ENCODE assay signal across 21 cellular contexts in the genomic region with DNA sequence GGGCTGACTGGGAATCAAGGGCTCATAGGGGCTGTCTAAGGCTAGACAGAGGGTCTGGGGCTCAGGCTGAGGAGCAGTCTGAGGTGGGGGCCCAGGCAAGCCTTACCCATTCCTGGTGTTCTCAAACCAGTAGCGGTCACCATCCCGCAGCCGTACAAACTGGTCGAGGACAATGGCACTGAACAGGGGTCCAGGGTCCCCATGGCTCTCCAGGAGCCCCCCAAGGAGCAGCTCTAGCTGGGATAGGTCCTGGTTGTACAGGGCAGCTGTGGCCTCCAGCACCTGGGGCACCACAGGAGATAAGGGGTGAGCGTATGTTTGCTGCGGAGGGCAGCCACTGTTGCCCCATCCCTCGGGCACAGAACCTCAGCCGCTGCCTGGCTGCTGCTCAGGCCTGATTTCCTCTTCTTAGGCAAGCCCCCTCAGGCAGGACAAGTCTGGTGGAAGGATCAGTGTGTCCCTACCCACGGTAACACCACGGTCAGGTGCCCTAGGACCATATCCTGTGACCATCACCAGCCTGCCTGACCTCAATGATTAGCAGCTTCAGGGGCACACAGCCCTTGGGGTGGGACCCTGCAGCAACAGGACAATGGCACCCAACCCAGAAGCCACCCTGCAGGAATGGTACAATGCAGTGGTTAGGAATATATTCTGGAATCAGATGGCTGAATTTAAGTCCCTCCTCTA. TPM values are rescaled to one million over a fixed set of nuclear protein-coding genes. Genes with fewer than 3 reads are reported as not detected.
DNase-seq lines count a peak whose midpoint lies in the region; ATAC-seq, FAIRE-seq and TF ChIP-seq lines count a peak whose summit lies in the region.
"Had no signal": no experiment of that assay in that cellular context is flagged by ENCODE, and none has a peak within 500 bp of the region (broad histone marks: within the 10 kb centered on the region; RNA-seq: fewer than 3 reads in every experiment).

No MANE protein-coding gene starts in this region.

- POLR2A ChIA-PET in H1 (lab: Charles Lee; ENCODE audit: partially characterized antibody): no interaction called here
- POLR2A ChIA-PET in PC-3 (lab: Charles Lee; ENCODE audit: unreplicated experiment): no interaction called here

- no TSS peak for BruUV-seq in PC-3 (replicated peaks; lab: Mats Ljungman, UMichigan)

- H3K9me3 ChIP-seq in H1 (ENCODE audit: insufficient read depth in 2 of 2, low read depth in 1 of 2, low read length in 1 of 2) (no peaks in the 10 kb centered on the region; a peak in 1 of 4 replicates), upper lobe of right lung (no peaks in the 10 kb centered on the region), PC-3 (ENCODE audit: low read length) (no peaks in the 10 kb centered on the region)
- H3K9me3 ChIP-seq: A549, Caco-2 had no signal

- H3K9ac ChIP-seq in H1 (replicated peaks in 1 of 4; ENCODE audit: extremely low read depth in 1 of 4, low read depth in 3 of 4, low read length in 3 of 4) (no peak overlapping the region), PC-3 (ENCODE audit: low read length) (no peak overlapping the region)

- TF ChIP-seq RAD21 in H1 (IDR thresholded peaks at IDR 0.05 in 1 of 2, conservative IDR thresholded peaks at IDR 0.05 in 1 of 2; ENCODE audit: low read depth in 2 of 2, low read length in 2 of 2): no peak

- no peak overlapping the region for H4K5ac ChIP-seq in H1 (ENCODE audit: insufficient read length, low read depth, low read length)

- intact Hi-C loops in posterior vena cava (cut with DNase I) (no loop called here), upper lobe of right lung (cut with DNase I) (no loop called here), PC-3 (cut with micrococcal nuclease) (no loop called here)

- H2BK15ac ChIP-seq in H1 (ENCODE audit: low read length): no peak overlapping the region

- H3K27me3 ChIP-seq in H1 (replicated peaks in 1 of 4; ENCODE audit: control insufficient read depth in 3 of 4, extremely low read depth in 1 of 4, insufficient read depth in 3 of 4, low read length in 3 of 4) (peaks cover 35 to 50% (median 41%) of the 10 kb centered on the region in 4 experiments), upper lobe of right lung (peaks cover 37% of the 10 kb centered on the region), PC-3 (ENCODE audit: low read length) (peaks cover 17% of the 10 kb centered on the region)

- no peak for TF ChIP-seq CTCF in H1 (IDR thresholded peaks at IDR 0.05; ENCODE audit: control extremely low read depth in 1 of 3, insufficient read depth in 1 of 3, low read depth in 1 of 3, low read length in 3 of 3)
- TF ChIP-seq CTCF in upper lobe of right lung (IDR thresholded peaks at IDR 0.05): no peak
- TF ChIP-seq CTCF in PC-3 (conservative IDR thresholded peaks at IDR 0.05; ENCODE audit: low read depth, low read length): no peak

- no peaks in the 10 kb centered on the region for H3K79me2 ChIP-seq in H1 (ENCODE audit: control insufficient read depth in 1 of 2, insufficient read depth in 2 of 2, low read length in 2 of 2)
- H3K79me2 ChIP-seq in PC-3 (ENCODE audit: low read length): no peaks in the 10 kb centered on the region

- H4K91ac ChIP-seq in H1 (replicated peaks; ENCODE audit: insufficient read length, low read length): no peak overlapping the region

- peaks cover 0 to 14% (median 9%) of the 10 kb centered on the region in 4 experiments; a peak in 5 of 7 replicates for H3K4me1 ChIP-seq in H1 (replicated peaks in 1 of 4; ENCODE audit: control insufficient read depth in 3 of 4, insufficient read depth in 4 of 4, low read length in 3 of 4)
- H3K4me1 ChIP-seq in upper lobe of right lung: peaks cover 11% of the 10 kb centered on the region
- H3K4me1 ChIP-seq in PC-3 (ENCODE audit: insufficient read depth, low read length): no peaks in the 10 kb centered on the region
- H3K4me1 ChIP-seq: A549, Caco-2 had no signal

- no peak overlapping the region for H3K4me3 ChIP-seq in H1 (ENCODE audit: extremely low read depth in 1 of 4, insufficient read depth in 2 of 4, low read depth in 3 of 4, low read length in 4 of 4)
- H3K4me3 ChIP-seq in upper lobe of right lung: no peak overlapping the region
- no peak overlapping the region for H3K4me3 ChIP-seq in PC-3 (ENCODE audit: low read length)
- H3K4me3 ChIP-seq: A549 had no signal

- no peak overlapping the region for H3K23ac ChIP-seq in H1 (ENCODE audit: insufficient read length)

- ATAC-seq in upper lobe of right lung: no peak
- no peak for ATAC-seq in PC-3
- ATAC-seq in GM21447 (IDR thresholded peaks at IDR 0.05; ENCODE audit: unreplicated experiment): no peak
- no peak for ATAC-seq in HG02763 (IDR thresholded peaks at IDR 0.05; ENCODE audit: unreplicated experiment)
- ATAC-seq: A549, HepG2 had no signal

- H4K8ac ChIP-seq in H1 (ENCODE audit: extremely low read depth, insufficient read depth, low read length): no peak overlapping the region

- DNase-seq in activated effector memory CD4-positive, alpha-beta T cell treated with anti-CD3 and anti-CD28 coated beads, Interleukin-2, amount 50 U/mL, for 16 hours: peak; percentile 49
- DNase-seq in activated effector memory CD4-positive, alpha-beta T cell treated with Interleukin-2 at 50 U/mL for 16 hours: no peak
- no peak for DNase-seq in H1 (ENCODE audit: low read depth in 1 of 2, low spot score in 2 of 2)
- peak; percentile 72 for DNase-seq in posterior vena cava (ENCODE audit: low spot score)
- DNase-seq in upper lobe of right lung: peak; percentile 49
- no peak for DNase-seq in PC-3
- DNase-seq: AML-193, Caco-2, HCEC 1CT had no signal

- H2BK12ac ChIP-seq in H1 (ENCODE audit: low read depth, low read length): no peak overlapping the region

- H2AK5ac ChIP-seq in H1 (ENCODE audit: low read depth, low read length): peak overlapping the region; percentile 45; the same call in 1 of the 2 replicates

- no peak overlapping the region for H3K18ac ChIP-seq in H1 (ENCODE audit: extremely low read depth, low read length)

- H3K14ac ChIP-seq in H1 (ENCODE audit: insufficient read length): no peak overlapping the region

- H3K4me2 ChIP-seq in H1 (ENCODE audit: insufficient read depth in 1 of 2, low read depth in 2 of 2, low read length in 2 of 2): no peak overlapping the region
- no peak overlapping the region for H3K4me2 ChIP-seq in PC-3 (ENCODE audit: low read length)
- H3K4me2 ChIP-seq: A549 had no signal

- H3K79me1 ChIP-seq in H1 (ENCODE audit: low read depth, low read length): no peaks in the 10 kb centered on the region

- WGBS in H1 (ENCODE audit: extremely low coverage in 1 of 2, insufficient coverage in 1 of 2, insufficient read length in 1 of 2, insufficient replicate concordance in 2 of 2, low coverage in 1 of 2, low lambda C conversion rate in 2 of 2, missing lambda C conversion rate in 1 of 2), 2 experiments: 93% methylated on average over 10 of the region's 10 CpGs; no CpG with 5 or more reads in 1 of the 2 experiments

- peaks cover 4% of the 10 kb centered on the region; the same call in 1 of the 2 replicates for H3K23me2 ChIP-seq in H1 (ENCODE audit: low read depth, low read length)

- H2AFZ ChIP-seq in H1 (ENCODE audit: low read length) (no peak overlapping the region), PC-3 (ENCODE audit: low read length) (no peak overlapping the region)

- no peak overlapping the region for H3K56ac ChIP-seq in H1 (replicated peaks; ENCODE audit: insufficient read length, low read depth, low read length)

- FAIRE-seq in H1 (lab: Jason Lieb, UNC): no peak
- FAIRE-seq: A549, D721Med, G401.6, GM12891, HepG2 had no signal

- H3F3A ChIP-seq in PC-3 (ENCODE audit: low read length, unreplicated experiment): no peaks in the 10 kb centered on the region

- no peak overlapping the region for H2BK20ac ChIP-seq in H1 (ENCODE audit: low read length)

- no peak for TF ChIP-seq POLR2A in H1 (IDR thresholded peaks at IDR 0.05; ENCODE audit: control extremely low read depth in 1 of 2, low read depth in 2 of 2, low read length in 2 of 2)

- no peak overlapping the region for H2BK120ac ChIP-seq in H1 (replicated peaks; ENCODE audit: low read depth, low read length)

- H3K36me3 ChIP-seq in H1 (ENCODE audit: control insufficient read depth in 2 of 4, insufficient read depth in 4 of 4, low read length in 3 of 4) (peaks cover 0 to 3% (median 0%) of the 10 kb centered on the region in 4 experiments; a peak in 1 of 8 replicates), upper lobe of right lung (no peaks in the 10 kb centered on the region), PC-3 (ENCODE audit: low read depth, low read length) (no peaks in the 10 kb centered on the region)

- H3K4ac ChIP-seq in H1 (replicated peaks; ENCODE audit: insufficient read length, low read depth, low read length): no peak overlapping the region

- peaks cover 3 to 11% of the 10 kb centered on the region in 2 experiments for H4K20me1 ChIP-seq in H1 (replicated peaks in 1 of 2; ENCODE audit: control insufficient read depth in 1 of 2, insufficient read depth in 2 of 2, low read length in 2 of 2)
- H4K20me1 ChIP-seq in PC-3 (ENCODE audit: low read length): no peaks in the 10 kb centered on the region

- H3K27ac ChIP-seq in H1 (ENCODE audit: low read depth, low read length): no peak overlapping the region
- H3K27ac ChIP-seq in upper lobe of right lung: no peak overlapping the region
- no peak overlapping the region for H3K27ac ChIP-seq in PC-3 (ENCODE audit: low read length)
- H3K27ac ChIP-seq: 22Rv1, A549, C4-2B had no signal

- 0 out of 2 replicates have a peak overlapping the region, but pooled peaks have one; percentile 8 for H2BK5ac ChIP-seq in H1 (ENCODE audit: low read depth, low read length)

- CTCF ChIA-PET in H1 (lab: Charles Lee; ENCODE audit: partially characterized antibody): interaction anchor here (3.3 kb wide), 1 partner anchor 10 kb away, joined by 22 read pairs; no protein-coding TSS in a partner anchor
- CTCF ChIA-PET in PC-3 (lab: Charles Lee): no interaction called here

- H3K9me2 ChIP-seq in PC-3 (replicated peaks; ENCODE audit: low read length): no peaks in the 10 kb centered on the region

- TF ChIP-seq EP300 in H1 (IDR thresholded peaks at IDR 0.05; ENCODE audit: borderline replicate concordance in 1 of 2, low read depth in 2 of 2, low read length in 2 of 2): no peak

RNA-seq across cellular contexts. Expression of gene DUOX2, which starts 5.9 kb away (rescaled TPM):
- total RNA-seq in H1 (2021; fragmentation: NEBNext Ultra II Directional; extraction: Animal tissue kit (Norgen Biotek cat#: 25700)): not detected in 2 replicates
- 0.08 and 0.31 TPM in 2 replicates for polyA plus RNA-seq in H1 (2011; rRNA removed)
- 0.03 TPM for polyA plus RNA-seq in H1 (2011; cell fraction: cytosol; rRNA removed)
- polyA plus RNA-seq in H1 (2011; cell fraction: nucleus; rRNA removed): 0.30 TPM
- 0.04 to 0.16 TPM (median 0.08 TPM) in 3 of 4 replicates, not detected in the other for polyA plus RNA-seq in H1 (2012, experiment 1 of 2)
- polyA plus RNA-seq in H1 (2012, experiment 2 of 2): 0.07 TPM
- 0.18 TPM for polyA plus RNA-seq in H1 (2013, experiment 1 of 2)
- 0.02 TPM for polyA plus RNA-seq in H1 (2013, experiment 2 of 2)
- polyA minus RNA-seq in H1 (2011; rRNA and poly(A)+ RNA removed): 0.02 and 0.09 TPM in 2 replicates
- not detected for polyA minus RNA-seq in H1 (2011; cell fraction: cytosol; rRNA and poly(A)+ RNA removed)
- 0.10 TPM for polyA minus RNA-seq in H1 (2011; cell fraction: nucleus; rRNA and poly(A)+ RNA removed)
- total RNA-seq in posterior vena cava (1 to 10 TPM in 1 of 2 donors, under 1 TPM in 1; 0.57 to 2.7 TPM), upper lobe of right lung (3.8 TPM), PC-3 (2014; rRNA removed) (not detected in 2 replicates)
- total RNA-seq: HepG2 had no signal
- polyA plus RNA-seq: BJ had no signal

RNA-seq across cellular contexts. Expression of gene DUOXA2, which starts 6.0 kb away (rescaled TPM):
- not detected in 2 replicates for total RNA-seq in H1 (2021; fragmentation: NEBNext Ultra II Directional; extraction: Animal tissue kit (Norgen Biotek cat#: 25700))
- polyA plus RNA-seq in H1 (2011; rRNA removed): 0.05 TPM in 1 of 2 replicates, not detected in the other
- not detected for polyA plus RNA-seq in H1 (2011; cell fraction: cytosol; rRNA removed)
- polyA plus RNA-seq in H1 (2011; cell fraction: nucleus; rRNA removed): not detected
- not detected in 4 replicates for polyA plus RNA-seq in H1 (2012, experiment 1 of 2)
- polyA plus RNA-seq in H1 (2012, experiment 2 of 2): not detected
- polyA plus RNA-seq in H1 (2013, experiment 1 of 2): not detected
- polyA plus RNA-seq in H1 (2013, experiment 2 of 2): not detected
- not detected in 2 replicates for polyA minus RNA-seq in H1 (2011; rRNA and poly(A)+ RNA removed)
- not detected for polyA minus RNA-seq in H1 (2011; cell fraction: cytosol; rRNA and poly(A)+ RNA removed)
- polyA minus RNA-seq in H1 (2011; cell fraction: nucleus; rRNA and poly(A)+ RNA removed): not detected
- total RNA-seq in posterior vena cava (not detected), upper lobe of right lung (not detected), PC-3 (2014; rRNA removed) (not detected in 2 replicates)
- total RNA-seq: CD4-positive, alpha-beta T cell; H4; HepG2 had no signal
- polyA plus RNA-seq: A549, BJ had no signal

RNA-seq across cellular contexts. Expression of gene DUOXA1, which starts 21.6 kb away (rescaled TPM):
- not detected in 2 replicates for total RNA-seq in H1 (2021; fragmentation: NEBNext Ultra II Directional; extraction: Animal tissue kit (Norgen Biotek cat#: 25700))
- polyA plus RNA-seq in H1 (2011; rRNA removed): 0.18 and 0.24 TPM in 2 replicates
- polyA plus RNA-seq in H1 (2011; cell fraction: cytosol; rRNA removed): 0.09 TPM
- 0.81 TPM for polyA plus RNA-seq in H1 (2011; cell fraction: nucleus; rRNA removed)
- 0.16 to 0.34 TPM in 2 of 4 replicates, not detected in the others for polyA plus RNA-seq in H1 (2012, experiment 1 of 2)
- polyA plus RNA-seq in H1 (2012, experiment 2 of 2): not detected
- not detected for polyA plus RNA-seq in H1 (2013, experiment 1 of 2)
- polyA plus RNA-seq in H1 (2013, experiment 2 of 2): 0.17 TPM
- polyA minus RNA-seq in H1 (2011; rRNA and poly(A)+ RNA removed): 0.57 and 0.66 TPM in 2 replicates
- not detected for polyA minus RNA-seq in H1 (2011; cell fraction: cytosol; rRNA and poly(A)+ RNA removed)
- polyA minus RNA-seq in H1 (2011; cell fraction: nucleus; rRNA and poly(A)+ RNA removed): 0.30 TPM
- total RNA-seq in posterior vena cava: 1 to 10 TPM in 1 of 2 donors, under 1 TPM in 1; 0.81 to 5.3 TPM
- total RNA-seq in upper lobe of right lung: 138 TPM
- total RNA-seq in PC-3 (2014; rRNA removed): 1.3 TPM in 1 of 2 replicates, not detected in the other
- total RNA-seq: Caco-2, H4, HepG2 had no signal
- polyA plus RNA-seq: BJ, HepG2 had no signal

RNA-seq across cellular contexts. Expression of gene DUOX1, which starts 21.7 kb away (rescaled TPM):
- 0.84 and 0.96 TPM in 2 replicates for total RNA-seq in H1 (2021; fragmentation: NEBNext Ultra II Directional; extraction: Animal tissue kit (Norgen Biotek cat#: 25700))
- 1.4 and 2.0 TPM in 2 replicates for polyA plus RNA-seq in H1 (2011; rRNA removed)
- polyA plus RNA-seq in H1 (2011; cell fraction: cytosol; rRNA removed): 0.90 TPM
- 6.1 TPM for polyA plus RNA-seq in H1 (2011; cell fraction: nucleus; rRNA removed)
- 0.99 to 2.2 TPM (median 1.7 TPM) in 4 replicates for polyA plus RNA-seq in H1 (2012, experiment 1 of 2)
- 0.47 TPM for polyA plus RNA-seq in H1 (2012, experiment 2 of 2)
- 0.57 TPM for polyA plus RNA-seq in H1 (2013, experiment 1 of 2)
- polyA plus RNA-seq in H1 (2013, experiment 2 of 2): 0.50 TPM
- polyA minus RNA-seq in H1 (2011; rRNA and poly(A)+ RNA removed): 0.88 and 2.2 TPM in 2 replicates
- polyA minus RNA-seq in H1 (2011; cell fraction: cytosol; rRNA and poly(A)+ RNA removed): 1.2 TPM
- polyA minus RNA-seq in H1 (2011; cell fraction: nucleus; rRNA and poly(A)+ RNA removed): 2.3 TPM
- 1 to 10 TPM in 1 of 2 donors, under 1 TPM in 1; 0.62 to 4.4 TPM for total RNA-seq in posterior vena cava
- 327 TPM for total RNA-seq in upper lobe of right lung
- total RNA-seq in PC-3 (2014; rRNA removed): 0.29 TPM in 1 of 2 replicates, not detected in the other
- total RNA-seq: H4, HepG2 had no signal
- polyA plus RNA-seq: A549 had no signal

Comparison
In these comparisons a context has a peak if more than half of its experiments do, and no peak if none do; other contexts are left out.
1. DNase-seq: peak in activated effector memory CD4-positive, alpha-beta T cell treated with anti-CD3 and anti-CD28 coated beads, Interleukin-2, amount 50 U/mL, for 16 hours (single experiment), posterior vena cava (single experiment) and upper lobe of right lung (single experiment); none in activated effector memory CD4-positive, alpha-beta T cell treated with Interleukin-2 at 50 U/mL for 16 hours (single experiment), H1 (0 of 2) and PC-3 (single experiment).
2. RNA of gene DUOXA1, which starts 21.6 kb away (total RNA-seq): 138 TPM in upper lobe of right lung (single experiment); 0.81 to 5.3 TPM in posterior vena cava, not detected in H1 and 1.3 TPM in PC-3; every median in the first group is over 10 times any median in the second.